ENCODE assay signal across 9 cellular contexts in the genomic region with DNA sequence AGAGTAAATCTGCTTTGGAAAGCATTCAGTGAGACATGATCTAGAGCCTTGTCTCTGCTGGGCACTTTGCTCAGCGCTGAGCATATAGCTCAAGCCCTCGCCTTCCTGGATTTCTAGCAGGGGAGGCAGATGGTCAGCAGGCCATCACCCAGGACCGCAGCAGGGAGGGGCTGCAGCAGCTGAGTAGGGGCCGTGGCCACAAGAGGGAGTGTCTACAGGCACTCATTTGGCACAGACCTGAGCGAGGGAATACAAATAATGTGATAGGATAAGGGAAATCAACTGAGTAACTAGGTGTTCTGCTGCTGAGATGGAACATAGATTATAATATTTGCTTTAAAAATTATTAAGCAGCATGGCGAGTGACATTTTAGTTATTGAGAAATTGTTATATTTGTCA. TPM values are rescaled to one million over a fixed set of nuclear protein-coding genes. Genes with fewer than 3 reads are reported as not detected.
DNase-seq lines count a peak whose midpoint lies in the region; ATAC-seq, FAIRE-seq and TF ChIP-seq lines count a peak whose summit lies in the region.
"Had no signal": no experiment of that assay in that cellular context is flagged by ENCODE, and none has a peak within 500 bp of the region (broad histone marks: within the 10 kb centered on the region; RNA-seq: fewer than 3 reads in every experiment).

No MANE protein-coding gene starts in this region.

- H2AFZ ChIP-seq in osteoblast (ENCODE audit: low read length) = no peak overlapping the region

- H3K4me3 ChIP-seq in gastroesophageal sphincter (no peak overlapping the region), osteoblast (ENCODE audit: insufficient read depth, low read length) (no peak overlapping the region)
- H3K4me3 ChIP-seq: SK-N-MC had no signal

- no peak for ATAC-seq in gastroesophageal sphincter
- ATAC-seq in GM18502 (IDR thresholded peaks at IDR 0.05; ENCODE audit: poor library complexity, unreplicated experiment) = no peak
- ATAC-seq in GM18505 (IDR thresholded peaks at IDR 0.05; ENCODE audit: unreplicated experiment) = no peak
- ATAC-seq in GM19467 (IDR thresholded peaks at IDR 0.05; ENCODE audit: unreplicated experiment) = no peak

- no peak for TF ChIP-seq EP300 in gastroesophageal sphincter (IDR thresholded peaks at IDR 0.05)

- H3K79me2 ChIP-seq in osteoblast (ENCODE audit: insufficient read depth, low read length) = no peaks in the 10 kb centered on the region

- H3K36me3 ChIP-seq in gastroesophageal sphincter (peaks cover 0 to 47% of the 10 kb centered on the region in 2 donors), osteoblast (ENCODE audit: insufficient read depth, low read length) (peaks cover 27% of the 10 kb centered on the region)

- no peak overlapping the region for H3K4me2 ChIP-seq in osteoblast (ENCODE audit: insufficient read depth, low read length)

- peak overlapping the region in 3 of 4 donors; percentile 7 to 54 (median 43) for H3K27ac ChIP-seq in gastroesophageal sphincter
- H3K27ac ChIP-seq in osteoblast (ENCODE audit: low read depth, low read length) = no peak overlapping the region
- H3K27ac ChIP-seq: SK-N-MC had no signal

- H3K27me3 ChIP-seq in gastroesophageal sphincter (no peaks in the 10 kb centered on the region), osteoblast (ENCODE audit: insufficient read depth, low read length) (no peaks in the 10 kb centered on the region)

- WGBS in gastroesophageal sphincter (ENCODE audit: low coverage in 1 of 2), 2 donors = 66 to 89% methylated on average over 1 to 3 of the region's 6 CpGs

- no peak for FAIRE-seq in D721Med (lab: Jason Lieb, UNC)

- no peaks in the 10 kb centered on the region for H4K20me1 ChIP-seq in osteoblast (ENCODE audit: insufficient read depth, low read length)

- TF ChIP-seq POLR2A in gastroesophageal sphincter (IDR thresholded peaks at IDR 0.05) (no peak), GM18505 (IDR thresholded peaks at IDR 0.05; ENCODE audit: borderline replicate concordance, extremely low read depth, insufficient read depth, insufficient read length) (no peak)

- H3K9me3 ChIP-seq in gastroesophageal sphincter (no peaks in the 10 kb centered on the region), osteoblast (ENCODE audit: low read depth, low read length) (no peaks in the 10 kb centered on the region)

- TF ChIP-seq CTCF in D721Med (IDR thresholded peaks at IDR 0.05; ENCODE audit: insufficient read depth, missing control alignments) (peak; percentile 23), gastroesophageal sphincter (IDR thresholded peaks at IDR 0.05) (peak in 1 of 4 experiments; percentile 29), osteoblast (IDR thresholded peaks at IDR 0.05; ENCODE audit: extremely low read depth, low read depth, low read length) (peak; percentile 14)

- in situ Hi-C loops in SK-MEL-5 (cut with HindIII; ENCODE audit: low pct_unique_long_range_greater_than_20kb, low sequenced_read_pairs) = no loop called here

- no peak for DNase-seq in D721Med (ENCODE audit: insufficient read length, low spot score)
- peak; percentile 45 for DNase-seq in SK-MEL-5 (ENCODE audit: low read depth, low spot score)
- peak; percentile 72 for DNase-seq in osteoblast (ENCODE audit: insufficient read length, low spot score, missing footprints)
- no peak for DNase-seq in GDM1 (lab: John Stamatoyannopoulos, UW)

- peaks cover 0 to 19% (median 0%) of the 10 kb centered on the region in 3 donors for H3K4me1 ChIP-seq in gastroesophageal sphincter
- no peaks in the 10 kb centered on the region for H3K4me1 ChIP-seq in osteoblast (ENCODE audit: insufficient read depth, low read length)

RNA-seq across cellular contexts. Expression of a gene that starts 30.2 kb away (rescaled TPM):
- total RNA-seq in SK-MEL-5 (2014; rRNA removed; shearing (Covaris generic)) = 12.7 and 14.1 TPM in 2 replicates
- 7.6 and 8.3 TPM in 2 replicates for polyA plus RNA-seq in SK-MEL-5 (2015; cell fraction: cytosol; rRNA removed)
- 256 and 285 TPM in 2 replicates for polyA plus RNA-seq in SK-MEL-5 (2015; cell fraction: nucleus; rRNA removed)
- total RNA-seq in gastroesophageal sphincter (10 to 100 TPM; 15.2 to 26.6 (median 22.5) TPM), osteoblast (15.9 and 19.2 TPM in 2 replicates)

RNA-seq across cellular contexts. Expression of a gene that starts 30.3 kb away (rescaled TPM):
- total RNA-seq in SK-MEL-5 (2014; rRNA removed; shearing (Covaris generic)) = 15.6 and 19.0 TPM in 2 replicates
- polyA plus RNA-seq in SK-MEL-5 (2015; cell fraction: cytosol; rRNA removed) = 12.9 and 13.9 TPM in 2 replicates
- 21.1 and 28.6 TPM in 2 replicates for polyA plus RNA-seq in SK-MEL-5 (2015; cell fraction: nucleus; rRNA removed)
- total RNA-seq in gastroesophageal sphincter (10 to 100 TPM; 14.3 to 17.3 (median 16.0) TPM), osteoblast (11.8 and 23.5 TPM in 2 replicates)

RNA-seq across cellular contexts. Expression of a gene that starts 52.1 kb away (rescaled TPM):
- total RNA-seq in SK-MEL-5 (2014; rRNA removed; shearing (Covaris generic)) = 231 and 232 TPM in 2 replicates
- 179 and 190 TPM in 2 replicates for polyA plus RNA-seq in SK-MEL-5 (2015; cell fraction: cytosol; rRNA removed)
- polyA plus RNA-seq in SK-MEL-5 (2015; cell fraction: nucleus; rRNA removed) = 62.7 and 79.1 TPM in 2 replicates
- 10 to 100 TPM; 44.0 to 82.4 (median 56.1) TPM for total RNA-seq in gastroesophageal sphincter
- total RNA-seq in osteoblast = 1.1 and 1.8 TPM in 2 replicates

Comparison
In these comparisons a context has a peak if more than half of its experiments do, and no peak if none do; other contexts are left out.
1. DNase-seq: peak in SK-MEL-5 (single experiment) and osteoblast (single experiment); none in D721Med (single experiment) and GDM1 (single experiment).
2. RNA of a gene that starts 52.1 kb away (total RNA-seq): 231 to 232 TPM in SK-MEL-5 and 44.0 to 82.4 TPM in gastroesophageal sphincter; 1.1 to 1.8 TPM in osteoblast; every median in the first group is over 10 times any median in the second.